In genomic region chr14:37602605-37603453, GRCh38 we compare ENCODE assay signal across 21 cellular contexts. TPM values are rescaled to one million over a fixed set of nuclear protein-coding genes. Genes with fewer than 3 reads are reported as not detected.
"Had no signal": no experiment of that assay in that cellular context is flagged by ENCODE, and none has a peak within 500 bp of the region (broad histone marks: within the 10 kb centered on the region; RNA-seq: fewer than 3 reads in every experiment).

No MANE protein-coding gene starts in this region.

- H3K27ac ChIP-seq: dorsolateral prefrontal cortex, stomach, testis, upper lobe of right lung had no signal

- H3K4me3 ChIP-seq: dorsolateral prefrontal cortex, prostate gland, smooth muscle cell, stomach, testis, upper lobe of right lung had no signal

- H3K36me3 Mint-ChIP-seq: activated CD8-positive, alpha-beta memory T cell treated with anti-CD3 and anti-CD28 coated beads, Interleukin-2, amount 10 ng/mL, durations not matched to agents 7 days and 5 days had no signal

- DNase-seq: activated CD4-positive, alpha-beta memory T cell treated with anti-CD3 and anti-CD28 coated beads for 36 hours; activated CD8-positive, alpha-beta memory T cell treated with anti-CD3 and anti-CD28 coated beads, Interleukin-2, amount 10 ng/mL, durations not matched to agents 7 days and 5 days; activated naive CD4-positive, alpha-beta T cell treated with anti-CD3 and anti-CD28 coated beads, Interleukin-2, amount 10 ng/mL, durations not matched to agents 7 days and 5 days; activated T-cell treated with anti-CD3 and anti-CD28 coated beads, Interleukin-2, amount 50 U/mL, for 24 hours; dorsolateral prefrontal cortex; endodermal cell; erythroblast; islet precursor cell; left ventricle myocardium superior; mesenchymal stem cell; occipital lobe; stomach; testis; upper lobe of right lung had no signal

- H3K36me3 ChIP-seq: prostate gland, stomach, upper lobe of right lung had no signal

- H3K9me3 Mint-ChIP-seq: endodermal cell, nephron had no signal

- ATAC-seq: activated CD8-positive, alpha-beta memory T cell treated with anti-CD3 and anti-CD28 coated beads, Interleukin-2, amount 10 ng/mL, durations not matched to agents 7 days and 5 days; left ventricle myocardium superior; right cardiac atrium; upper lobe of right lung had no signal

- H3K4me1 ChIP-seq: prostate gland had no signal

- H3K4me3 Mint-ChIP-seq: activated CD4-positive, alpha-beta memory T cell treated with anti-CD3 and anti-CD28 coated beads for 36 hours; activated CD8-positive, alpha-beta memory T cell treated with anti-CD3 and anti-CD28 coated beads, Interleukin-2, amount 10 ng/mL, durations not matched to agents 7 days and 5 days; activated naive CD4-positive, alpha-beta T cell treated with anti-CD3 and anti-CD28 coated beads, Interleukin-2, amount 10 ng/mL, durations not matched to agents 7 days and 5 days; activated T-cell treated with anti-CD3 and anti-CD28 coated beads, Interleukin-2, amount 50 U/mL, for 24 hours; endodermal cell; nephron had no signal

- H3K27ac Mint-ChIP-seq: activated CD4-positive, alpha-beta memory T cell treated with anti-CD3 and anti-CD28 coated beads for 36 hours; activated CD8-positive, alpha-beta memory T cell treated with anti-CD3 and anti-CD28 coated beads, Interleukin-2, amount 10 ng/mL, durations not matched to agents 7 days and 5 days; activated naive CD4-positive, alpha-beta T cell treated with anti-CD3 and anti-CD28 coated beads, Interleukin-2, amount 10 ng/mL, durations not matched to agents 7 days and 5 days; activated T-cell treated with anti-CD3 and anti-CD28 coated beads, Interleukin-2, amount 50 U/mL, for 24 hours; endodermal cell; nephron had no signal

- H3K4me2 ChIP-seq: smooth muscle cell had no signal

- H3K9me3 ChIP-seq: prostate gland, stomach, testis, upper lobe of right lung had no signal

RNA-seq across cellular contexts. Expression of gene TTC6, which starts 7.4 kb away (rescaled TPM):
- total RNA-seq: activated CD4-positive, alpha-beta memory T cell treated with anti-CD3 and anti-CD28 coated beads for 36 hours; activated CD8-positive, alpha-beta memory T cell treated with anti-CD3 and anti-CD28 coated beads, Interleukin-2, amount 10 ng/mL, durations not matched to agents 7 days and 5 days; astrocyte; chondrocyte; left ventricle myocardium superior; right cardiac atrium; smooth muscle cell; T-helper 2 cell treated with Interferon-gamma antibody and Interleukin-4, amounts not matched to agents 100 ng/mL and 5 ng/mL, for 36 hours had no signal
- polyA plus RNA-seq: right cardiac atrium, smooth muscle cell had no signal

RNA-seq across cellular contexts. Expression of gene FOXA1, which starts 7.8 kb away (rescaled TPM):
- total RNA-seq: activated CD8-positive, alpha-beta memory T cell treated with anti-CD3 and anti-CD28 coated beads, Interleukin-2, amount 10 ng/mL, durations not matched to agents 7 days and 5 days; chondrocyte; dorsolateral prefrontal cortex; left ventricle myocardium superior; occipital lobe; right cardiac atrium; T-helper 2 cell treated with Interferon-gamma antibody and Interleukin-4, amounts not matched to agents 100 ng/mL and 5 ng/mL, for 36 hours had no signal
- polyA plus RNA-seq: right cardiac atrium, smooth muscle cell had no signal
